ENCODE assay signal across 20 cellular contexts in genomic region chr5:148884339-148885020, GRCh38.
"Had no signal": no experiment of that assay in that cellular context is flagged by ENCODE, and none has a peak within 500 bp of the region (broad histone marks: within the 10 kb centered on the region; RNA-seq: fewer than 3 reads in every experiment).

No MANE protein-coding gene starts in this region.

- H3K4me1 ChIP-seq: heart left ventricle, suprapubic skin, transverse colon, uterus had no signal

- ATAC-seq: activated CD8-positive, alpha-beta memory T cell treated with anti-CD3 and anti-CD28 coated beads, Interleukin-2, amount 10 ng/mL, durations not matched to agents 7 days and 5 days; heart left ventricle; left lung; T-helper 17 cell had no signal

- H3K36me3 ChIP-seq: heart left ventricle, left lung, suprapubic skin, transverse colon, uterus, WERI-Rb-1 had no signal

- H3K4me1 Mint-ChIP-seq: mesothelial cell of epicardium, neural crest cell, T-helper 17 cell had no signal

- H3K27ac Mint-ChIP-seq: activated CD8-positive, alpha-beta memory T cell treated with anti-CD3 and anti-CD28 coated beads, Interleukin-2, amount 10 ng/mL, durations not matched to agents 7 days and 5 days; activated naive CD8-positive, alpha-beta T cell treated with anti-CD3 and anti-CD28 coated beads for 36 hours; mesothelial cell of epicardium; stimulated activated naive CD8-positive, alpha-beta T cell treated with anti-CD3 and anti-CD28 coated beads, Interleukin-15, Interleukin-2, amounts not matched to agents 100 ng/mL and 50 ng/mL, for 24 hours; T-helper 17 cell had no signal

- H3K4me3 ChIP-seq: dorsolateral prefrontal cortex, heart left ventricle, left lung, suprapubic skin, transverse colon, uterus had no signal

- H3K9me3 Mint-ChIP-seq: activated naive CD8-positive, alpha-beta T cell treated with anti-CD3 and anti-CD28 coated beads for 36 hours; mesothelial cell of epicardium; neural crest cell had no signal

- DNase-seq: activated CD4-positive, alpha-beta T cell treated with anti-CD3 and anti-CD28 coated beads, Interleukin-2, amount 50 U/mL, for 48 hours; activated CD8-positive, alpha-beta memory T cell treated with anti-CD3 and anti-CD28 coated beads, Interleukin-2, amount 10 ng/mL, durations not matched to agents 7 days and 5 days; activated naive CD4-positive, alpha-beta T cell; activated naive CD8-positive, alpha-beta T cell treated with anti-CD3 and anti-CD28 coated beads for 36 hours; amniotic stem cell; caudate nucleus; dorsolateral prefrontal cortex; heart left ventricle; kidney; left lung; stimulated activated CD4-positive, alpha-beta T cell treated with anti-CD3 and anti-CD28 coated beads, Interleukin-12 subunit alpha, Interleukin-12 subunit beta, amount 100 ng/mL, for 4 hours; stimulated activated CD4-positive, alpha-beta T cell treated with anti-CD3 and anti-CD28 coated beads, Interleukin-2, amount 100 ng/mL, for 24 hours; T-helper 17 cell; transverse colon; uterus; WERI-Rb-1 had no signal

- H3K4me3 Mint-ChIP-seq: activated CD8-positive, alpha-beta memory T cell treated with anti-CD3 and anti-CD28 coated beads, Interleukin-2, amount 10 ng/mL, durations not matched to agents 7 days and 5 days; activated naive CD8-positive, alpha-beta T cell treated with anti-CD3 and anti-CD28 coated beads for 36 hours; mesothelial cell of epicardium; neural crest cell; stimulated activated naive CD8-positive, alpha-beta T cell treated with anti-CD3 and anti-CD28 coated beads, Interleukin-15, Interleukin-2, amounts not matched to agents 100 ng/mL and 50 ng/mL, for 24 hours; T-helper 17 cell had no signal

- H3K27me3 Mint-ChIP-seq: activated CD8-positive, alpha-beta memory T cell treated with anti-CD3 and anti-CD28 coated beads, Interleukin-2, amount 10 ng/mL, durations not matched to agents 7 days and 5 days had no signal

- H3K9me3 ChIP-seq: heart left ventricle, left lung, suprapubic skin, transverse colon, uterus had no signal

- H3K27ac ChIP-seq: dorsolateral prefrontal cortex, heart left ventricle, left lung, suprapubic skin, transverse colon, uterus, WERI-Rb-1 had no signal

- H3K36me3 Mint-ChIP-seq: activated CD8-positive, alpha-beta memory T cell treated with anti-CD3 and anti-CD28 coated beads, Interleukin-2, amount 10 ng/mL, durations not matched to agents 7 days and 5 days; activated naive CD8-positive, alpha-beta T cell treated with anti-CD3 and anti-CD28 coated beads for 36 hours; mesothelial cell of epicardium had no signal

- H3K27me3 ChIP-seq: dorsolateral prefrontal cortex, heart left ventricle, left lung, suprapubic skin, transverse colon, uterus had no signal
